22 cellular contexts compared by ENCODE assay signal in genomic region chrX:16750136-16750535, GRCh38.
"Had no signal": no experiment of that assay in that cellular context is flagged by ENCODE, and none has a peak within 500 bp of the region (broad histone marks: within the 10 kb centered on the region; RNA-seq: fewer than 3 reads in every experiment).

No MANE protein-coding gene starts in this region.

- H3K4me3 ChIP-seq: lung, neural progenitor cell, right atrium auricular region, testis, tibial artery had no signal

- FAIRE-seq: endometrium, frontal cortex, kidney had no signal

- H2AFZ ChIP-seq: neural progenitor cell, parathyroid adenoma had no signal

- H3K4me1 ChIP-seq: parathyroid adenoma, right atrium auricular region, testis, tibial artery had no signal

- H3K27me3 Mint-ChIP-seq: effector memory CD8-positive, alpha-beta T cell; memory B cell; naive thymus-derived CD4-positive, alpha-beta T cell; progenitor cell of endocrine pancreas; stimulated activated memory B cell treated with anti-CD40 and anti-IgM and Interleukin-4, amounts not matched to agents 10 μg/mL and 1 μg/mL and 100 μg/mL, for 72 hours; type B pancreatic cell had no signal

- H3K27ac ChIP-seq: neural progenitor cell, parathyroid adenoma, right atrium auricular region, testis, tibial artery had no signal

- H3K4me2 ChIP-seq: neural progenitor cell had no signal

- H3K27me3 ChIP-seq: neural progenitor cell, right atrium auricular region, testis, tibial artery had no signal

- H3K9me3 Mint-ChIP-seq: effector memory CD8-positive, alpha-beta T cell; memory B cell; naive thymus-derived CD4-positive, alpha-beta T cell; nephron; neural progenitor cell; stimulated activated memory B cell treated with anti-CD40 and anti-IgM and Interleukin-4, amounts not matched to agents 10 μg/mL and 1 μg/mL and 100 μg/mL, for 72 hours; type B pancreatic cell had no signal

- H3K4me3 Mint-ChIP-seq: effector memory CD8-positive, alpha-beta T cell; memory B cell; naive thymus-derived CD4-positive, alpha-beta T cell; nephron; neural progenitor cell; stimulated activated memory B cell treated with anti-CD40 and anti-IgM and Interleukin-4, amounts not matched to agents 10 μg/mL and 1 μg/mL and 100 μg/mL, for 72 hours; type B pancreatic cell had no signal

- ATAC-seq: effector memory CD8-positive, alpha-beta T cell; left lobe of liver; naive thymus-derived CD4-positive, alpha-beta T cell; sciatic nerve; stimulated activated memory B cell treated with anti-CD40 and anti-IgM and Interleukin-4, amounts not matched to agents 10 μg/mL and 1 μg/mL and 100 μg/mL, for 72 hours; stimulated activated naive CD8-positive, alpha-beta T cell treated with anti-CD3 and anti-CD28 coated beads, Interleukin-15, Interleukin-2, amounts not matched to agents 100 U/mL and 50 U/mL, for 24 hours had no signal

- H3K27ac Mint-ChIP-seq: effector memory CD8-positive, alpha-beta T cell; memory B cell; nephron; neural progenitor cell; progenitor cell of endocrine pancreas; stimulated activated memory B cell treated with anti-CD40 and anti-IgM and Interleukin-4, amounts not matched to agents 10 μg/mL and 1 μg/mL and 100 μg/mL, for 72 hours; type B pancreatic cell had no signal

- DNase-seq: cortex of kidney; effector memory CD8-positive, alpha-beta T cell; kidney; naive thymus-derived CD4-positive, alpha-beta T cell; stimulated activated CD4-positive, alpha-beta T cell treated with anti-CD3 and anti-CD28 coated beads, Interleukin-4, amount 100 ng/mL, for 4 hours; stimulated activated naive CD8-positive, alpha-beta T cell treated with anti-CD3 and anti-CD28 coated beads, Interleukin-15, Interleukin-2, amounts not matched to agents 100 U/mL and 50 U/mL, for 24 hours; substantia nigra; testis; tibial artery had no signal

- H3K9me3 ChIP-seq: right atrium auricular region, testis, tibial artery had no signal

- H3K4me1 Mint-ChIP-seq: memory B cell; nephron; stimulated activated memory B cell treated with anti-CD40 and anti-IgM and Interleukin-4, amounts not matched to agents 10 μg/mL and 1 μg/mL and 100 μg/mL, for 72 hours had no signal

- H3K79me2 ChIP-seq: parathyroid adenoma had no signal

- H3K9ac ChIP-seq: neural progenitor cell, parathyroid adenoma had no signal
